25 cellular contexts compared by ENCODE assay signal in genomic region chr1:192378878-192379277, GRCh38.
"Had no signal": no experiment of that assay in that cellular context is flagged by ENCODE, and none has a peak within 500 bp of the region (broad histone marks: within the 10 kb centered on the region; RNA-seq: fewer than 3 reads in every experiment).

No MANE protein-coding gene starts in this region.

- H3K27ac ChIP-seq: left ventricle myocardium inferior, ovary, right atrium auricular region, right lobe of liver, testis, thyroid gland, transverse colon, upper lobe of right lung had no signal

- H3K27me3 ChIP-seq: ovary, right atrium auricular region, right lobe of liver, testis, thyroid gland, transverse colon, upper lobe of right lung had no signal

- ATAC-seq: natural killer cell; right lobe of liver; stimulated activated memory B cell treated with anti-CD40 and anti-IgM and Interleukin-4, amounts not matched to agents 10 μg/mL and 1 μg/mL and 100 μg/mL, for 72 hours; stimulated activated naive CD8-positive, alpha-beta T cell treated with anti-CD3 and anti-CD28 coated beads, Interleukin-15, amount 100 ng/mL, for 72 hours; upper lobe of right lung had no signal

- H3K4me3 ChIP-seq: left ventricle myocardium inferior, lung, ovary, right atrium auricular region, right lobe of liver, smooth muscle cell, testis, thyroid gland, transverse colon, upper lobe of right lung had no signal

- H3K36me3 ChIP-seq: left ventricle myocardium inferior, ovary, right atrium auricular region, right lobe of liver, thyroid gland, transverse colon, upper lobe of right lung had no signal

- H3K4me2 ChIP-seq: smooth muscle cell had no signal

- H3K9me3 ChIP-seq: ovary, right lobe of liver, testis, thyroid gland, transverse colon, upper lobe of right lung had no signal

- DNase-seq: hippocampal formation; immature natural killer cell; left ventricle myocardium inferior; mesendoderm; naive B cell; natural killer cell; nephron progenitor cell; ovary; right lobe of liver; stimulated activated CD4-positive, alpha-beta T cell treated with anti-CD3 and anti-CD28 coated beads, Interleukin-1b, Interleukin-23, amount 100 ng/mL, for 48 hours; stimulated activated CD4-positive, alpha-beta T cell treated with anti-CD3 and anti-CD28 coated beads, Interleukin-2, amount 100 ng/mL, for 48 hours; stimulated activated CD4-positive, alpha-beta T cell treated with anti-CD3 and anti-CD28 coated beads, Interleukin-4, amount 100 ng/mL, for 4 hours; stimulated activated CD8-positive, alpha-beta memory T cell treated with anti-CD3 and anti-CD28 coated beads, Interleukin-4, amount 100 ng/mL, for 48 hours; stimulated activated naive CD4-positive, alpha-beta T cell treated with Interleukin-2 at 50 U/mL for 16 hours; stimulated activated naive CD8-positive, alpha-beta T cell treated with anti-CD3 and anti-CD28 coated beads, Interleukin-15, amount 100 ng/mL, for 72 hours; testis; thyroid gland; transverse colon; upper lobe of right lung had no signal

- FAIRE-seq: islet of Langerhans, urothelium cell line had no signal

- H3K4me1 ChIP-seq: left ventricle myocardium inferior, right atrium auricular region, right lobe of liver, testis, thyroid gland, transverse colon, upper lobe of right lung had no signal
